23 cellular contexts compared by ENCODE assay signal in the genomic region with DNA sequence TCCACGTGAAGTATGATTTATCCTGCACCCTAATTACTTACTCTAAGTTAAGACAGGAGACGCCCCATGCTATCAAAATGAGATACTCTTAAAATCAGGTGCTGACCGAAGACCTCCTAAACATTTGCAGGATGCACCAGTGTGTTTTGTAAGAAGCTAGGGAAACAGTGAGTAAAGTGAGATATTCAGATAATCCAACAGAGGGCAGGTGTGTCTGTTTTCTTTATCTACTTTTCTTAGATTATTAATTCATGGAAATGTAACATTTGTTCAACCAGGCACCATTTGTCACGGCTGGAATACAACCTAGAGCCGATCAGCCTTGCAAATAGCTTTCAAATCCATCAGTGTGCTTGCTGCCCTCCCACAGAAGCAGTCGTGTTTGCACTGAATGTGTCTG.
DNase-seq lines count a peak whose midpoint lies in the region; ATAC-seq, FAIRE-seq and TF ChIP-seq lines count a peak whose summit lies in the region.
"Had no signal": no experiment of that assay in that cellular context is flagged by ENCODE, and none has a peak within 500 bp of the region (broad histone marks: within the 10 kb centered on the region; RNA-seq: fewer than 3 reads in every experiment).

No MANE protein-coding gene starts in this region.

- H3K27ac Mint-ChIP-seq in T-helper 2 cell treated with Interferon-gamma antibody and Interleukin-4, amounts not matched to agents 5 μg/mL and 100 μg/mL, for 36 hours, result no peak overlapping the region
- H3K27ac Mint-ChIP-seq: activated naive CD4-positive, alpha-beta T cell treated with anti-CD3 and anti-CD28 coated beads, Interleukin-2, amount 50 U/mL, for 24 hours; HFFc6; naive B cell; T-cell had no signal

- CTCF ChIA-PET in BJ (lab: Yijun Ruan, JAX), result interaction anchor here (2.0 kb wide), 1 partner anchor 26 kb away, joined by 4 read pairs; no protein-coding TSS in a partner anchor

- H3K27ac ChIP-seq in brain microvascular endothelial cell, result no peak overlapping the region
- H3K27ac ChIP-seq: esophagus squamous epithelium, heart right ventricle, KMS-11, stomach, upper lobe of right lung had no signal

- H3K4me1 Mint-ChIP-seq in T-helper 2 cell treated with Interferon-gamma antibody and Interleukin-4, amounts not matched to agents 5 μg/mL and 100 μg/mL, for 36 hours (ENCODE audit: low read depth), result no peaks in the 10 kb centered on the region
- H3K4me1 Mint-ChIP-seq: activated naive CD4-positive, alpha-beta T cell treated with anti-CD3 and anti-CD28 coated beads, Interleukin-2, amount 50 U/mL, for 24 hours; naive B cell; T-cell had no signal

- POLR2A ChIA-PET in BJ (lab: Charles Lee), result no interaction called here

- in situ Hi-C loops in brain microvascular endothelial cell (cut with HindIII; ENCODE audit: low pct_ligation_motif_present, low sequenced_read_pairs), result no loop called here

- no peaks in the 10 kb centered on the region for H3K36me3 Mint-ChIP-seq in T-helper 2 cell treated with Interferon-gamma antibody and Interleukin-4, amounts not matched to agents 5 μg/mL and 100 μg/mL, for 36 hours (ENCODE audit: low read depth)
- H3K36me3 Mint-ChIP-seq: activated naive CD4-positive, alpha-beta T cell treated with anti-CD3 and anti-CD28 coated beads, Interleukin-2, amount 50 U/mL, for 24 hours; naive B cell; T-cell had no signal

- peaks cover 8% of the 10 kb centered on the region for H3K27me3 Mint-ChIP-seq in T-helper 2 cell treated with Interferon-gamma antibody and Interleukin-4, amounts not matched to agents 5 μg/mL and 100 μg/mL, for 36 hours (ENCODE audit: low read depth)

- H3K4me3 ChIP-seq in BJ (ENCODE audit: low read depth, low read length), result no peak overlapping the region
- H3K4me3 ChIP-seq in brain microvascular endothelial cell (ENCODE audit: low read depth, low read length), result no peak overlapping the region
- no peak overlapping the region for H3K4me3 ChIP-seq in kidney epithelial cell (ENCODE audit: low read depth, low read length)
- H3K4me3 ChIP-seq: esophagus squamous epithelium, GM12878, heart right ventricle, lung, stomach, upper lobe of right lung had no signal

- H3K27me3 ChIP-seq in BJ (ENCODE audit: control insufficient read depth, insufficient read depth, low read length) (no peaks in the 10 kb centered on the region), brain microvascular endothelial cell (replicated peaks) (no peaks in the 10 kb centered on the region), kidney epithelial cell (ENCODE audit: control insufficient read depth, insufficient read depth, low read length) (no peaks in the 10 kb centered on the region)
- H3K27me3 ChIP-seq: esophagus squamous epithelium, stomach, upper lobe of right lung had no signal

- no peak overlapping the region for H3K4me3 Mint-ChIP-seq in T-helper 2 cell treated with Interferon-gamma antibody and Interleukin-4, amounts not matched to agents 5 μg/mL and 100 μg/mL, for 36 hours
- H3K4me3 Mint-ChIP-seq: activated naive CD4-positive, alpha-beta T cell treated with anti-CD3 and anti-CD28 coated beads, Interleukin-2, amount 50 U/mL, for 24 hours; HFFc6; naive B cell; T-cell had no signal

- no peak for TF ChIP-seq POLR2A in GM12892 (IDR thresholded peaks at IDR 0.05; ENCODE audit: low read depth, low read length)

- no peak for FAIRE-seq in urothelium cell line (lab: Jason Lieb, UNC)
- no peak for FAIRE-seq in GM12892 (lab: Jason Lieb, UNC)
- FAIRE-seq: G401.6, GM12878 had no signal

- TF ChIP-seq CTCF in BJ (IDR thresholded peaks at IDR 0.05; ENCODE audit: insufficient read depth, low read depth, low read length) (peak; percentile 8; the same call in 1 of the 2 replicates), brain microvascular endothelial cell (IDR thresholded peaks at IDR 0.05; ENCODE audit: low read depth, low read length, missing control alignments) (peak; percentile 16), kidney epithelial cell (IDR thresholded peaks at IDR 0.05; ENCODE audit: insufficient read depth, low read length, poor library complexity, severe bottlenecking) (peak; percentile 10)

- H3K9me3 Mint-ChIP-seq in T-helper 2 cell treated with Interferon-gamma antibody and Interleukin-4, amounts not matched to agents 5 μg/mL and 100 μg/mL, for 36 hours, result no peaks in the 10 kb centered on the region
- H3K9me3 Mint-ChIP-seq: activated naive CD4-positive, alpha-beta T cell treated with anti-CD3 and anti-CD28 coated beads, Interleukin-2, amount 50 U/mL, for 24 hours; HFFc6; T-cell had no signal

- ATAC-seq in stimulated activated naive CD8-positive, alpha-beta T cell treated with anti-CD3 and anti-CD28 coated beads, Interleukin-15, Interleukin-2, amounts not matched to agents 100 U/mL and 50 U/mL, for 24 hours, result no peak
- ATAC-seq: GM12878, heart right ventricle, T-cell, upper lobe of right lung had no signal

- H3K36me3 ChIP-seq in BJ (ENCODE audit: control insufficient read depth, insufficient read depth, low read length), result no peaks in the 10 kb centered on the region
- no peaks in the 10 kb centered on the region for H3K36me3 ChIP-seq in brain microvascular endothelial cell (replicated peaks)
- no peaks in the 10 kb centered on the region for H3K36me3 ChIP-seq in kidney epithelial cell (ENCODE audit: control insufficient read depth, insufficient read depth, low read length)
- H3K36me3 ChIP-seq: esophagus squamous epithelium, heart right ventricle, stomach, upper lobe of right lung had no signal

- DNase-seq in BJ (ENCODE audit: low read depth) (no peak), M059J (ENCODE audit: low read depth) (peak; percentile 11), brain microvascular endothelial cell (no peak), kidney epithelial cell (ENCODE audit: low read depth) (no peak), urothelium cell line (ENCODE audit: low spot score) (no peak), GM12892 (ENCODE audit: insufficient read length) (no peak)
- DNase-seq in stimulated activated naive CD8-positive, alpha-beta T cell treated with anti-CD3 and anti-CD28 coated beads, Interleukin-15, Interleukin-2, amounts not matched to agents 100 U/mL and 50 U/mL, for 24 hours, result no peak
- no peak for DNase-seq in T-helper 2 cell treated with Interferon-gamma antibody and Interleukin-4, amounts not matched to agents 5 μg/mL and 100 μg/mL, for 36 hours (ENCODE audit: low spot score)
- DNase-seq: esophagus squamous epithelium, heart right ventricle, HFFc6, naive B cell, NCI-H1417, NCI-H82, RPMI8226, stomach, T-cell, upper lobe of right lung had no signal
